27 cellular contexts compared by ENCODE assay signal in the genomic region with DNA sequence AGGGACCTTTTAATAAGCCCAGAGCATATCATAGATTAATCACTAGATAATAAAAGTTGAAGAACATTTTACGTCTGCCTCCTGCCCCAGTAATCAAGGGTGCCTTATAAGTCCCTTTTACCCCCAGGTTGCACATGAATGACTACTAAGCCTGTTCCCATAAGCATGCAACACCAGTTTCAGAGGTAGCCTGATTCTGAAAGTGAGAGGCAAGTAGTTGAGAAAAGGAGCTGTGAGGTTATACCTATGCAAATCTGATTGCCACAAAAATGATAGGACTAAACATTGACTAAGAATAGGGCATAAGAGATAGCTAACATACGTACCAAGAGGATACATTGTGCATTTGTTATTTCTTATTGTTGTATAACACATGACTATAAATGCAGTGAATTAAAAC.
"Had no signal": no experiment of that assay in that cellular context is flagged by ENCODE, and none has a peak within 500 bp of the region (broad histone marks: within the 10 kb centered on the region; RNA-seq: fewer than 3 reads in every experiment).

No MANE protein-coding gene starts in this region.

- H3K27ac Mint-ChIP-seq: activated naive CD8-positive, alpha-beta T cell treated with anti-CD3 and anti-CD28 coated beads for 36 hours; endodermal cell; mesothelial cell of epicardium; naive thymus-derived CD8-positive, alpha-beta T cell; neural progenitor cell; WTC11 had no signal

- H3K36me3 Mint-ChIP-seq: activated naive CD8-positive, alpha-beta T cell treated with anti-CD3 and anti-CD28 coated beads for 36 hours; mesothelial cell of epicardium; naive thymus-derived CD8-positive, alpha-beta T cell; neural progenitor cell had no signal

- H3K27me3 ChIP-seq: breast epithelium, dorsolateral prefrontal cortex, neural progenitor cell, upper lobe of left lung had no signal

- FAIRE-seq: colon, islet of Langerhans had no signal

- H3K4me3 Mint-ChIP-seq: activated naive CD8-positive, alpha-beta T cell treated with anti-CD3 and anti-CD28 coated beads for 36 hours; central memory CD8-positive, alpha-beta T cell; endodermal cell; mesothelial cell of epicardium; naive thymus-derived CD8-positive, alpha-beta T cell; neural progenitor cell; WTC11 had no signal

- H3K27ac ChIP-seq: breast epithelium, dorsolateral prefrontal cortex, heart left ventricle, neural progenitor cell, thoracic aorta, upper lobe of left lung had no signal

- H3K4me3 ChIP-seq: breast epithelium, dorsolateral prefrontal cortex, heart left ventricle, neural progenitor cell, smooth muscle cell, thoracic aorta, upper lobe of left lung had no signal

- H3K4me1 Mint-ChIP-seq: activated naive CD8-positive, alpha-beta T cell treated with anti-CD3 and anti-CD28 coated beads for 36 hours; central memory CD8-positive, alpha-beta T cell; endodermal cell; mesothelial cell of epicardium; naive thymus-derived CD8-positive, alpha-beta T cell; neural progenitor cell had no signal

- H3K4me1 ChIP-seq: breast epithelium, heart left ventricle, neural progenitor cell, upper lobe of left lung had no signal

- DNase-seq: activated CD8-positive, alpha-beta memory T cell treated with anti-CD3 and anti-CD28 coated beads, Interleukin-2, amount 50 U/mL, for 48 hours; activated naive CD4-positive, alpha-beta T cell treated with Interleukin-2 at 50 U/mL for 16 hours; activated naive CD8-positive, alpha-beta T cell treated with anti-CD3 and anti-CD28 coated beads for 36 hours; activated T-cell treated with anti-CD3 and anti-CD28 coated beads, Interleukin-2, amount 50 U/mL, for 48 hours; amniotic stem cell; dorsolateral prefrontal cortex; endodermal cell; heart left ventricle; left ventricle myocardium superior; mammary epithelial cell; naive thymus-derived CD8-positive, alpha-beta T cell; posterior cingulate gyrus; stimulated activated CD4-positive, alpha-beta T cell treated with anti-CD3 and anti-CD28 coated beads, Interleukin-15, amount 100 ng/mL, for 24 hours; stimulated activated CD4-positive, alpha-beta T cell treated with anti-CD3 and anti-CD28 coated beads, Interleukin-2, amount 100 ng/mL, for 48 hours; stimulated activated naive CD4-positive, alpha-beta T cell treated with Interleukin-2 at 50 U/mL for 16 hours; T-helper 9 cell; upper lobe of left lung had no signal

- H3K9me3 Mint-ChIP-seq: activated naive CD8-positive, alpha-beta T cell treated with anti-CD3 and anti-CD28 coated beads for 36 hours; central memory CD8-positive, alpha-beta T cell had no signal

- ATAC-seq: heart left ventricle; left ventricle myocardium superior; naive thymus-derived CD8-positive, alpha-beta T cell; sciatic nerve; WTC11 had no signal

- H3K9me3 ChIP-seq: upper lobe of left lung had no signal

- H3K27me3 Mint-ChIP-seq: activated naive CD8-positive, alpha-beta T cell treated with anti-CD3 and anti-CD28 coated beads for 36 hours; central memory CD8-positive, alpha-beta T cell; naive thymus-derived CD8-positive, alpha-beta T cell had no signal
